ENCODE assay signal across 1 cellular context in the genomic region with DNA sequence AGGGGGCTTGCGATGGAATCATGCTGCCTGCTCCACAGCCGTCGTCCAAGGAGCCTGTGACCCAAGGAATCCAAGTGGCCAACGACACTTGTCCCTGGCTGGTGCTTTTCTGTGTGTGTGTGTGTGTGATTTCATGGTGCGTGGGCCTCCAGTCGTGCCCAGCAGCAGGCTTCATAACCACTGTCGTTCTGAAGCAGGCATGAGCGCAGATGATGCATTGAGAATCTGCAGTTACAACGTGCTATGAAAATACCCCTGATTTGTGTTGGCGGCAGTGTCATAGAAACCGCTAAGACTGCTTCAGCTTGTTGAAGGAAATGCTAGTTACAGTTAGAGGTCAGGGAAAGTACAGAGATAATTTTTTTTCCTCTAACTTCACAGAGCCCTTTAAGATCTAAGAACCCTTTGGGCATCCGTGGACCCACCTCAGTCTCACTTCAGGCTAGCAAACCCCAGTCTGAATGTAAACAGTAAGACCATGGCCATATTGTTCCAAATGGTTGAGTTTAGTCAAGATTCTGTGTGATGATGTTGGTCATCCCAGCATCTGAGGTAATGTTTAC.
TF ChIP-seq lines count a peak whose summit lies in the region.

No MANE protein-coding gene starts in this region.

TF ChIP-seq in HepG2, 621 proteins besides CTCF, POLR2A, EP300 and RAD21:
- TF ChIP-seq ZNF737 (CRISPR knock-in tag; IDR thresholded peaks at IDR 0.05; ENCODE audit: borderline replicate concordance), result no peak
- peak; percentile 66 for TF ChIP-seq RBM22 (optimal IDR thresholded peaks at IDR 0.05; ENCODE audit: low read length)
